ENCODE assay signal across 9 cellular contexts in genomic region chr5:100965291-100965690, GRCh38.
"Had no signal": no experiment of that assay in that cellular context is flagged by ENCODE, and none has a peak within 500 bp of the region (broad histone marks: within the 10 kb centered on the region; RNA-seq: fewer than 3 reads in every experiment).

No MANE protein-coding gene starts in this region.

- H3K27ac ChIP-seq: GM23248, HL-60 had no signal

- H3K4me1 Mint-ChIP-seq: IgD-negative memory B cell had no signal

- H3K4me3 ChIP-seq: GM23248, HAP-1 had no signal

- H3K36me3 ChIP-seq: HAP-1 had no signal

- H3K4me1 ChIP-seq: HAP-1 had no signal

- DNase-seq: GM23248, GOT3, H7, HFFc6 had no signal

- H3K27ac Mint-ChIP-seq: HFFc6 had no signal

- H2AFZ ChIP-seq: GM23248 had no signal

- H3K9ac ChIP-seq: GM23248 had no signal

- ATAC-seq: HCT116, HepG2 had no signal

- H3K9me3 ChIP-seq: HAP-1 had no signal

- FAIRE-seq: HepG2 had no signal

- H3K4me3 Mint-ChIP-seq: HFFc6, IgD-negative memory B cell had no signal
